Comparison of ENCODE assay signal across 8 cellular contexts in the genomic region with DNA sequence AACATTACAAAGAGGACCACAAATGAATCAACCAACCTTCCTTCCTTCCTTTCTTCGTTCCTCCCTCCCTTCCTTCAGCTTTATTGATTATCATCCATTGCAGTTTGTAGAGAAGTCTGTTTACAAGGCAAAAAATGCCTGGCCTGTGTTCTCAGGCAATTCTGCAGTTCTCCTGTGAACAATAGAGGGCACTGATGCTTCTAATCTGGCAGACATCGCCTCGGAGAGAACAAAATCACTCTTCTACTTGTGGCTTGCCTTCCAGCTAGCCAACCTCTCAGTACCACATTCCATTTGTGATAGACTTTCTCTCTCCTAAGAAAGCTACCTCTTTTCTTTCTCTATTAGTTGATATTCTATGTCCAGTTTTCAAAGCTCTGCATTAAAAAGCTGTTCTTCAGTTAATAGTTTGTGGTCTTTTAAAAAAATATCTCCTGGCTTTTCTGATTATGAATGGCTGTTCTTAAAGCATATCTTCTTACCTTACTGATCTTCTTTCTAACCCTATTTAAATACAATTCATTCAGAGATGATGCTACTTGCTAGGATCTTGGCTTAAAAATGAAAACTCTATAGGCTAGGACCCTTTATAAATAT. TPM values are rescaled to one million over a fixed set of nuclear protein-coding genes. Genes with fewer than 3 reads are reported as not detected.
DNase-seq lines count a peak whose midpoint lies in the region; FAIRE-seq and TF ChIP-seq lines count a peak whose summit lies in the region.

No MANE protein-coding gene starts in this region.

- peaks cover 11% of the 10 kb centered on the region for H3K27me3 ChIP-seq in A673 (replicated peaks; ENCODE audit: insufficient read depth, low read depth, low read length, poor library complexity)
- peaks cover 49% of the 10 kb centered on the region for H3K27me3 ChIP-seq in neural cell (ENCODE audit: insufficient read depth, low read depth, low read length)

- FAIRE-seq in GM19239 (lab: Jason Lieb, UNC) (peak; percentile 45), RCC 7860 (lab: Jason Lieb, UNC) (no peak)

- H4K20me1 ChIP-seq in neural cell (ENCODE audit: insufficient read depth), result no peaks in the 10 kb centered on the region

- intact Hi-C loops in A673 (cut with micrococcal nuclease; ENCODE audit: unreplicated experiment), result no loop called here

- no peaks in the 10 kb centered on the region for H3K79me2 ChIP-seq in neural cell (replicated peaks; ENCODE audit: insufficient read depth, low read length)

- BruUV-seq in A673 (replicated peaks; lab: Mats Ljungman, UMichigan), result no TSS peak

- no peak for TF ChIP-seq EP300 in neural cell (conservative IDR thresholded peaks at IDR 0.05; ENCODE audit: poor library complexity, severe bottlenecking)

- no peak overlapping the region for H3K9ac ChIP-seq in neural cell (ENCODE audit: low read length)

- POLR2A ChIA-PET in A673 (lab: Charles Lee; ENCODE audit: low non-redundant PET), result no interaction called here

- H3K36me3 ChIP-seq in A673 (ENCODE audit: insufficient read depth, low read length, poor library complexity, severe bottlenecking) (no peaks in the 10 kb centered on the region), neural cell (ENCODE audit: insufficient read depth, low read length) (no peaks in the 10 kb centered on the region)

- no peak overlapping the region for H3K4me2 ChIP-seq in neural cell (ENCODE audit: low read length)

- no peak overlapping the region for H3K27ac ChIP-seq in A673 (ENCODE audit: low read depth, low read length, poor library complexity, severe bottlenecking)
- no peak overlapping the region for H3K27ac ChIP-seq in neural cell (ENCODE audit: low read length)

- TF ChIP-seq POLR2A in erythroblast (IDR thresholded peaks at IDR 0.05; ENCODE audit: low read length), result no peak

- no peaks in the 10 kb centered on the region for H3K4me1 ChIP-seq in A673 (ENCODE audit: insufficient read depth, low read length, poor library complexity, severe bottlenecking)

- H3K4me3 ChIP-seq in A673 (ENCODE audit: low read depth, low read length, poor library complexity, severe bottlenecking), result no peak overlapping the region
- no peak overlapping the region for H3K4me3 ChIP-seq in neural cell (ENCODE audit: low read length)

- H3K9me3 ChIP-seq in A673 (ENCODE audit: low read depth, low read length, poor library complexity, severe bottlenecking) (no peaks in the 10 kb centered on the region), neural cell (ENCODE audit: low read length) (no peaks in the 10 kb centered on the region)

- H2AFZ ChIP-seq in neural cell (ENCODE audit: low read depth, low read length), result no peak overlapping the region

- no peaks in the 10 kb centered on the region for H3F3A ChIP-seq in neural cell (ENCODE audit: insufficient read depth, low read length, poor library complexity, severe bottlenecking)

- DNase-seq in A673 (ENCODE audit: low spot score) (peak; percentile 49), GM19239 (ENCODE audit: insufficient read length, low spot score) (no peak), M059J (ENCODE audit: low read depth) (peak; percentile 36), RCC 7860 (ENCODE audit: low spot score) (peak; percentile 9), erythroblast (lab: John Stamatoyannopoulos, UW) (peak; percentile 36 to 43)
- no peak for DNase-seq in activated CD8-positive, alpha-beta memory T cell treated with anti-CD3 and anti-CD28 coated beads, Interleukin-2, amount 50 U/mL, for 48 hours
- no peak for DNase-seq in central memory CD4-positive, alpha-beta T cell

- peak; percentile 88 for TF ChIP-seq RAD21 in neural cell (conservative IDR thresholded peaks at IDR 0.05)

- CTCF ChIA-PET in A673 (lab: Charles Lee), result no interaction called here

- TF ChIP-seq CTCF in A673 (conservative IDR thresholded peaks at IDR 0.05; ENCODE audit: low read depth, low read length) (peak; percentile 58), neural cell (IDR thresholded peaks at IDR 0.05; ENCODE audit: poor library complexity, severe bottlenecking) (peak; percentile 88)

- H3K9me2 ChIP-seq in neural cell (ENCODE audit: insufficient read depth, low read length), result no peaks in the 10 kb centered on the region

TF ChIP-seq in neural cell, 6 proteins besides CTCF, POLR2A, EP300 and RAD21:
- TF ChIP-seq EZH2 (IDR thresholded peaks at IDR 0.05; ENCODE audit: borderline replicate concordance, insufficient read depth, low read length, poor library complexity, severe bottlenecking) (no peak), SMC3 (conservative IDR thresholded peaks at IDR 0.05; ENCODE audit: poor library complexity) (peak; percentile 83)

RNA-seq across cellular contexts. Expression of a gene that starts 26.9 kb away (rescaled TPM):
- total RNA-seq in A673 (2021), result not detected in 2 replicates
- 0.07 TPM in 1 of 2 replicates, not detected in the other for total RNA-seq in M059J (2014; rRNA removed; shearing (Covaris generic))
- polyA plus RNA-seq in neural cell, result 3.7 and 4.9 TPM in 2 replicates
- polyA minus RNA-seq in neural cell, result 16.1 and 30.1 TPM in 2 replicates

Comparison
In these comparisons a context has a peak if more than half of its experiments do, and no peak if none do; other contexts are left out.
1. DNase-seq: peak in A673 (single experiment), M059J (single experiment), RCC 7860 (single experiment) and erythroblast (2 of 2); none in GM19239 (single experiment), activated CD8-positive, alpha-beta memory T cell treated with anti-CD3 and anti-CD28 coated beads, Interleukin-2, amount 50 U/mL, for 48 hours (single experiment) and central memory CD4-positive, alpha-beta T cell (single experiment).